In genomic region chr9:22052376-22052945, GRCh38 we compare ENCODE assay signal across 9 cellular contexts. TPM values are rescaled to one million over a fixed set of nuclear protein-coding genes. Genes with fewer than 3 reads are reported as not detected.
DNase-seq lines count a peak whose midpoint lies in the region; ATAC-seq and TF ChIP-seq lines count a peak whose summit lies in the region.
"Had no signal": no experiment of that assay in that cellular context is flagged by ENCODE, and none has a peak within 500 bp of the region (broad histone marks: within the 10 kb centered on the region; RNA-seq: fewer than 3 reads in every experiment).

No MANE protein-coding gene starts in this region.

- H3K4me3 ChIP-seq in fibroblast of lung (replicated peaks in 1 of 4; ENCODE audit: control extremely low read depth in 1 of 4, insufficient read depth in 1 of 4, low read depth in 3 of 4, low read length in 4 of 4) (no peak overlapping the region), ascending aorta (no peak overlapping the region)
- H3K4me3 ChIP-seq: right lobe of liver had no signal

- no peaks in the 10 kb centered on the region for H3K9me3 ChIP-seq in fibroblast of lung (ENCODE audit: control insufficient read depth, insufficient read depth, low read depth, low read length)
- H3K9me3 ChIP-seq in ascending aorta = no peaks in the 10 kb centered on the region
- H3K9me3 ChIP-seq: right lobe of liver had no signal

- no peak overlapping the region for H3K4me2 ChIP-seq in fibroblast of lung (ENCODE audit: extremely low read depth, insufficient read depth, low read length)

- no peaks in the 10 kb centered on the region for H3K79me2 ChIP-seq in fibroblast of lung (ENCODE audit: control insufficient read depth, insufficient read depth, low read length)

- H4K20me1 ChIP-seq in fibroblast of lung (ENCODE audit: control insufficient read depth, extremely low read depth, insufficient read depth, low read length) = no peaks in the 10 kb centered on the region

- peak; percentile 1 for DNase-seq in activated gamma-delta T cell treated with anti-CD3 and anti-CD28 coated beads, Interleukin-2, amount 50 U/mL, for 16 hours (ENCODE audit: low read depth)
- DNase-seq in activated gamma-delta T cell treated with Interleukin-2 at 50 U/mL for 16 hours (no peak), RWPE1 (ENCODE audit: low spot score) (peak; percentile 89), fibroblast of lung (ENCODE audit: low read depth in 2 of 2) (peak; percentile 94 to 100), ascending aorta (ENCODE audit: low spot score in 2 of 2) (no peak)
- peak; percentile 1 for DNase-seq in stimulated activated CD8-positive, alpha-beta memory T cell treated with anti-CD3 and anti-CD28 coated beads, Interleukin-4, amount 100 ng/mL, for 24 hours (ENCODE audit: low read depth)
- DNase-seq: right lobe of liver had no signal

- H3K9ac ChIP-seq in fibroblast of lung (ENCODE audit: insufficient read depth, low read length) = no peak overlapping the region

- H3K27ac ChIP-seq in RWPE1 = no peak overlapping the region
- H3K27ac ChIP-seq in fibroblast of lung (ENCODE audit: insufficient read depth, low read length) = no peak overlapping the region
- H3K27ac ChIP-seq in ascending aorta = no peak overlapping the region
- H3K27ac ChIP-seq: right lobe of liver had no signal

- H3K4me1 ChIP-seq in fibroblast of lung (ENCODE audit: control insufficient read depth, extremely low read depth, insufficient read depth, low read length) = peaks cover 9% of the 10 kb centered on the region
- no peaks in the 10 kb centered on the region for H3K4me1 ChIP-seq in ascending aorta
- H3K4me1 ChIP-seq: right lobe of liver had no signal

- intact Hi-C loops in ascending aorta (cut with DNase I) = no loop called here

- CTCF ChIA-PET in RWPE1 (lab: Yijun Ruan, JAX) = interaction anchor here (0.6 to 1.3 kb wide), 3 partner anchors 29 to 68 kb away, joined by 3 to 4 read pairs (median 3); partner anchors contain the start of gene CDKN2B

- POLR2A ChIA-PET in RWPE1 (lab: Yijun Ruan, JAX; ENCODE audit: low non-redundant PET) = no interaction called here

- H3K27me3 ChIP-seq in fibroblast of lung (ENCODE audit: control insufficient read depth, insufficient read depth, low read length) (no peaks in the 10 kb centered on the region), ascending aorta (no peaks in the 10 kb centered on the region)
- H3K27me3 ChIP-seq: right lobe of liver had no signal

- TF ChIP-seq CTCF in RWPE1 (conservative IDR thresholded peaks at IDR 0.05; ENCODE audit: low read depth) (no peak), fibroblast of lung (conservative IDR thresholded peaks at IDR 0.05 in 1 of 2, IDR thresholded peaks at IDR 0.05 in 1 of 2; ENCODE audit: low read depth in 1 of 2, low read length in 2 of 2) (no peak), ascending aorta (IDR thresholded peaks at IDR 0.05) (no peak)

- no peak overlapping the region for H2AFZ ChIP-seq in fibroblast of lung (ENCODE audit: low read length)

- H3K36me3 ChIP-seq in fibroblast of lung (ENCODE audit: control insufficient read depth, insufficient read depth, low read length) (no peaks in the 10 kb centered on the region), ascending aorta (no peaks in the 10 kb centered on the region)
- H3K36me3 ChIP-seq: right lobe of liver had no signal

- ATAC-seq in GM21360 (IDR thresholded peaks at IDR 0.05; ENCODE audit: unreplicated experiment) (no peak), GM21528 (IDR thresholded peaks at IDR 0.05; ENCODE audit: low FRiP score, unreplicated experiment) (no peak)

RNA-seq across cellular contexts. Expression of gene CDKN2B, which starts 43.4 kb away (rescaled TPM):
- total RNA-seq in fibroblast of lung = 29.0 and 44.9 TPM in 2 replicates
- 13.8 and 22.6 TPM in 2 replicates for polyA plus RNA-seq in fibroblast of lung
- polyA plus RNA-seq in fibroblast of lung (2012) = 10.8 and 18.3 TPM in 2 replicates
- polyA minus RNA-seq in fibroblast of lung (ENCODE audit: low replicate concordance) = 6.2 and 14.0 TPM in 2 replicates
- total RNA-seq in ascending aorta = 11.4 TPM

RNA-seq across cellular contexts. Expression of gene CDKN2B-AS1, which starts 57.9 kb away (rescaled TPM):
- total RNA-seq in fibroblast of lung (3.9 and 7.6 TPM in 2 replicates), ascending aorta (not detected)
- polyA plus RNA-seq in fibroblast of lung = 1.1 and 1.7 TPM in 2 replicates
- 1.0 and 1.1 TPM in 2 replicates for polyA plus RNA-seq in fibroblast of lung (2012)
- polyA minus RNA-seq in fibroblast of lung (ENCODE audit: low replicate concordance) = not detected in 2 replicates

RNA-seq across cellular contexts. Expression of gene CDKN2A, which starts 58.3 kb away (rescaled TPM):
- total RNA-seq in fibroblast of lung (10.8 and 19.2 TPM in 2 replicates), ascending aorta (17.1 TPM)
- polyA plus RNA-seq in fibroblast of lung = 23.5 and 25.3 TPM in 2 replicates
- 39.9 and 45.5 TPM in 2 replicates for polyA plus RNA-seq in fibroblast of lung (2012)
- 4.9 and 13.2 TPM in 2 replicates for polyA minus RNA-seq in fibroblast of lung (ENCODE audit: low replicate concordance)

Comparison
In these comparisons a context has a peak if more than half of its experiments do, and no peak if none do; other contexts are left out.
1. DNase-seq: peak in activated gamma-delta T cell treated with anti-CD3 and anti-CD28 coated beads, Interleukin-2, amount 50 U/mL, for 16 hours (single experiment), RWPE1 (single experiment), fibroblast of lung (2 of 2) and stimulated activated CD8-positive, alpha-beta memory T cell treated with anti-CD3 and anti-CD28 coated beads, Interleukin-4, amount 100 ng/mL, for 24 hours (single experiment); none in activated gamma-delta T cell treated with Interleukin-2 at 50 U/mL for 16 hours (single experiment) and ascending aorta (0 of 2).